In genomic region chr13:108657520-108657919, GRCh38 we compare ENCODE assay signal across 21 cellular contexts.
"Had no signal": no experiment of that assay in that cellular context is flagged by ENCODE, and none has a peak within 500 bp of the region (broad histone marks: within the 10 kb centered on the region; RNA-seq: fewer than 3 reads in every experiment).

No MANE protein-coding gene starts in this region.

- DNase-seq: cortex of kidney; effector memory CD8-positive, alpha-beta T cell; head of caudate nucleus; kidney; natural killer cell; occipital lobe; pancreas; stimulated activated CD4-positive, alpha-beta T cell treated with anti-CD3 and anti-CD28 coated beads, Interleukin-12 subunit alpha, Interleukin-12 subunit beta, amount 100 ng/mL, for 4 hours; stimulated activated CD4-positive, alpha-beta T cell treated with anti-CD3 and anti-CD28 coated beads, Interleukin-1b, Interleukin-23, amount 100 ng/mL, for 48 hours; stimulated activated CD4-positive, alpha-beta T cell treated with anti-CD3 and anti-CD28 coated beads, Interleukin-4, amount 100 ng/mL, for 1 hour; stimulated activated CD8-positive, alpha-beta memory T cell treated with anti-CD3 and anti-CD28 coated beads, Interleukin-4, amount 100 ng/mL, for 48 hours; stimulated activated naive CD4-positive, alpha-beta T cell; stimulated activated naive CD8-positive, alpha-beta T cell treated with anti-CD3 and anti-CD28 coated beads, Interleukin-15, amount 100 ng/mL, for 72 hours; thyroid gland; trophoblast cell had no signal

- H3K4me3 ChIP-seq: lung, pancreas, right atrium auricular region, smooth muscle cell, thyroid gland, vagina had no signal

- ATAC-seq: effector memory CD8-positive, alpha-beta T cell; left lobe of liver; natural killer cell; sciatic nerve; stimulated activated naive CD8-positive, alpha-beta T cell treated with anti-CD3 and anti-CD28 coated beads, Interleukin-15, amount 100 ng/mL, for 72 hours had no signal
